In genomic region chr3:14360123-14360881, GRCh38 we compare ENCODE assay signal across 1 cellular context.
A peak's percentile ranks its signal among the peaks of the same experiment; 100 is the strongest.
TF ChIP-seq lines count a peak whose summit lies in the region.

No MANE protein-coding gene starts in this region.

TF ChIP-seq in HepG2, 621 proteins besides CTCF, POLR2A, EP300 and RAD21:
- peak; percentile 98 for TF ChIP-seq ZNF768 (CRISPR knock-in tag; IDR thresholded peaks at IDR 0.05)
- no peak for TF ChIP-seq AKAP8 (CRISPR knock-in tag; IDR thresholded peaks at IDR 0.05)
TF ChIP-seq in HepG2: peak in this region for 1.
